ENCODE assay signal across 20 cellular contexts in the genomic region with DNA sequence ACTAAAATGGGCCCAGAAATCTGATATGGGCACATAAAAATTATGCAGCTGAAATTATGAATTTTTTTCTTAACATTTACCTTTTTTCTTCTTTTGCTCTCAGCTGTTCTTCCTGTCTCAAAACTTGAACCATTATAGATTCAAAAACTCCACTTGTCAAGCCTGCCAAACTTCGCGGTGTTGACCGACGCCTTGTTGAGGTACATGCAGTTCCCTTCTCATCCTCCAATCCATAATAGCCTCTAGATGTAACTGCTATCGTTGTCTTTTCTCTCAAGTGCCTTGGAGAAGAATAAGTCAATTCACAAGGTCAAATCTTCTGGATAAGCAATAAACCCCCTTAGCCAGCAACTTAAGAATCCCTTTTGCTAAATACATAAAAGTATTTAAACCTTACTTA.
"Had no signal": no experiment of that assay in that cellular context is flagged by ENCODE, and none has a peak within 500 bp of the region (broad histone marks: within the 10 kb centered on the region; RNA-seq: fewer than 3 reads in every experiment).

No MANE protein-coding gene starts in this region.

- H3K27me3 ChIP-seq: esophagus squamous epithelium, gastroesophageal sphincter, stomach had no signal

- FAIRE-seq: small intestine, urothelium cell line had no signal

- H3K4me3 ChIP-seq: esophagus squamous epithelium, gastroesophageal sphincter, lower lobe of right lung, stomach had no signal

- H3K27ac ChIP-seq: epithelial cell of prostate, esophagus squamous epithelium, gastroesophageal sphincter, lower lobe of right lung, stomach had no signal

- H3K9me3 ChIP-seq: esophagus squamous epithelium, gastroesophageal sphincter, lower lobe of right lung, stomach had no signal

- H3K9me3 Mint-ChIP-seq: memory B cell, natural killer cell, neural crest cell, type B pancreatic cell had no signal

- DNase-seq: effector memory CD4-positive, alpha-beta T cell; esophagus squamous epithelium; foreskin fibroblast; glutamatergic neuron; hippocampal formation; lower lobe of right lung; natural killer cell; posterior cingulate gyrus; small intestine; stimulated activated CD4-positive, alpha-beta T cell treated with anti-CD3 and anti-CD28 coated beads, Interleukin-12 subunit alpha, Interleukin-12 subunit beta, amount 100 ng/mL, for 4 hours; stimulated activated naive CD4-positive, alpha-beta T cell; stomach; substantia nigra had no signal

- H3K4me3 Mint-ChIP-seq: memory B cell, mesothelial cell of epicardium, natural killer cell, neural crest cell, type B pancreatic cell had no signal

- H3K4me1 Mint-ChIP-seq: neural crest cell had no signal

- ATAC-seq: gastroesophageal sphincter, lower lobe of right lung, natural killer cell had no signal

- H3K27ac Mint-ChIP-seq: memory B cell, mesothelial cell of epicardium, type B pancreatic cell had no signal

- H3K4me1 ChIP-seq: lower lobe of right lung had no signal

- H3K27me3 Mint-ChIP-seq: memory B cell, type B pancreatic cell had no signal
